8 cellular contexts compared by ENCODE assay signal in genomic region chr19:54159352-54160181, GRCh38. TPM values are rescaled to one million over a fixed set of nuclear protein-coding genes. Genes with fewer than 3 reads are reported as not detected.
A peak's percentile ranks its signal among the peaks of the same experiment; 100 is the strongest.
DNase-seq lines count a peak whose midpoint lies in the region; ATAC-seq and TF ChIP-seq lines count a peak whose summit lies in the region.

Gene LENG1, minus strand, starts transcription at chr19:54159721. Its CDS starts 26 bp downstream, at chr19:54159695.

- peak within 1 kb of the TSS; percentile 98 for H3K4me3 ChIP-seq in CD4-positive, CD25-positive, alpha-beta regulatory T cell (ENCODE audit: low read depth, low read length)
- H3K4me3 ChIP-seq in duodenal mucosa (ENCODE audit: low read depth in 1 of 2, low read length in 2 of 2) (peak within 1 kb of the TSS; percentile 85 to 96), right lobe of liver (peak within 1 kb of the TSS; percentile 90 to 99 (median 93))

- peaks cover 16 to 68% (median 35%) of the 10 kb centered on the region in 4 donors for H3K4me1 Mint-ChIP-seq in CD4-positive, CD25-positive, alpha-beta regulatory T cell
- H3K4me1 Mint-ChIP-seq in activated CD4-positive, alpha-beta memory T cell treated with anti-CD3 and anti-CD28 coated beads for 36 hours (ENCODE audit: low read depth) = peaks cover 51% of the 10 kb centered on the region

- peaks cover 59% of the 10 kb centered on the region for H3K4me1 ChIP-seq in CD4-positive, CD25-positive, alpha-beta regulatory T cell (ENCODE audit: control insufficient read depth, insufficient read depth, low read length, poor library complexity, severe bottlenecking)
- H3K4me1 ChIP-seq in duodenal mucosa (ENCODE audit: control insufficient read depth in 1 of 2, insufficient read depth in 2 of 2, low read length in 2 of 2) = peaks cover 34 to 41% of the 10 kb centered on the region in 2 donors
- H3K4me1 ChIP-seq in right lobe of liver = peaks cover 0 to 29% (median 11%) of the 10 kb centered on the region in 4 donors

- CTCF ChIA-PET in activated CD4-positive, alpha-beta memory T cell treated with anti-CD3 and anti-CD28 coated beads for 36 hours (lab: Charles Lee) = interaction anchor here (0.9 to 2.5 kb wide), 9 partner anchors 9 to 107 kb away, joined by 3 to 11 read pairs (median 3); partner anchors contain the start of gene MBOAT7

- POLR2A ChIA-PET in activated CD4-positive, alpha-beta memory T cell treated with anti-CD3 and anti-CD28 coated beads for 36 hours (lab: Charles Lee) = interaction anchor here (0.6 to 2.6 kb wide), 11 partner anchors 14 to 51 kb away, joined by 3 to 16 read pairs (median 4); partner anchors contain the start of genes CNOT3, MBOAT7, PRPF31 and RPS9

- no peaks in the 10 kb centered on the region for H3K9me3 ChIP-seq in CD4-positive, CD25-positive, alpha-beta regulatory T cell (ENCODE audit: control insufficient read depth in 2 of 2, low read length in 2 of 2)
- H3K9me3 ChIP-seq in duodenal mucosa (ENCODE audit: control insufficient read depth in 1 of 2, low read length in 2 of 2) (no peaks in the 10 kb centered on the region), right lobe of liver (no peaks in the 10 kb centered on the region)

- peak within 1 kb of the TSS; percentile 97 to 100 (median 100) for H3K27ac Mint-ChIP-seq in CD4-positive, CD25-positive, alpha-beta regulatory T cell
- peak within 1 kb of the TSS; percentile 98 for H3K27ac Mint-ChIP-seq in activated CD4-positive, alpha-beta memory T cell treated with anti-CD3 and anti-CD28 coated beads for 36 hours

- WGBS in right lobe of liver (ENCODE audit: insufficient coverage, low coverage, low lambda C conversion rate, missing lambda C conversion rate) = 1% methylated on average over 35 of the region's 72 CpGs

- peak within 1 kb of the TSS; percentile 94 to 100 (median 99) for H3K4me3 Mint-ChIP-seq in CD4-positive, CD25-positive, alpha-beta regulatory T cell
- H3K4me3 Mint-ChIP-seq in activated CD4-positive, alpha-beta memory T cell treated with anti-CD3 and anti-CD28 coated beads for 36 hours = peak within 1 kb of the TSS; percentile 95

- peak; percentile 89 to 92 for ATAC-seq in CD4-positive, CD25-positive, alpha-beta regulatory T cell (ENCODE audit: low read depth in 2 of 2)
- ATAC-seq in GM19397 (IDR thresholded peaks at IDR 0.05; ENCODE audit: unreplicated experiment) (peak; percentile 89), HG03571 (IDR thresholded peaks at IDR 0.05; ENCODE audit: unreplicated experiment) (peak; percentile 87), right lobe of liver (peak; percentile 80 to 90 (median 87))

- peak within 1 kb of the TSS; percentile 71 to 92 for H3K9ac ChIP-seq in duodenal mucosa (ENCODE audit: low read depth in 1 of 2, low read length in 2 of 2)

- peak; percentile 71 for TF ChIP-seq POLR2A in right lobe of liver (IDR thresholded peaks at IDR 0.05)

- TF ChIP-seq CTCF in right lobe of liver (IDR thresholded peaks at IDR 0.05) = peak in 3 of 4 donors; percentile 25 to 48 (median 34)

- H3K27ac ChIP-seq in CD4-positive, CD25-positive, alpha-beta regulatory T cell (ENCODE audit: insufficient read depth, low read length, poor library complexity, severe bottlenecking) = peak within 1 kb of the TSS; percentile 89
- H3K27ac ChIP-seq in duodenal mucosa (ENCODE audit: low read depth, low read length) (peak within 1 kb of the TSS; percentile 96), right lobe of liver (peak within 1 kb of the TSS; percentile 76 to 93 (median 92))

- peaks cover 1% of the 10 kb centered on the region for H3K27me3 Mint-ChIP-seq in CD4-positive, CD25-positive, alpha-beta regulatory T cell
- H3K27me3 Mint-ChIP-seq in activated CD4-positive, alpha-beta memory T cell treated with anti-CD3 and anti-CD28 coated beads for 36 hours = peaks cover 3% of the 10 kb centered on the region

- H3K27me3 ChIP-seq in CD4-positive, CD25-positive, alpha-beta regulatory T cell (ENCODE audit: control insufficient read depth, insufficient read depth, low read length) = no peaks in the 10 kb centered on the region
- H3K27me3 ChIP-seq in duodenal mucosa (ENCODE audit: control insufficient read depth in 1 of 2, insufficient read depth in 2 of 2, low read length in 2 of 2) (no peaks in the 10 kb centered on the region), right lobe of liver (no peaks in the 10 kb centered on the region)

- intact Hi-C loops in activated CD4-positive, alpha-beta memory T cell treated with anti-CD3 and anti-CD28 coated beads for 36 hours (cut with micrococcal nuclease) = loop anchor here (1.0 to 5.0 kb wide), 7 partner anchors 22 to 288 kb away; partner anchors contain the start of genes CNOT3, LENG8, NDUFA3 and PRPF31
- intact Hi-C loops in right lobe of liver (cut with DNase I) = no loop called here

- H3K9me3 Mint-ChIP-seq in CD4-positive, CD25-positive, alpha-beta regulatory T cell = no peaks in the 10 kb centered on the region
- no peaks in the 10 kb centered on the region for H3K9me3 Mint-ChIP-seq in activated CD4-positive, alpha-beta memory T cell treated with anti-CD3 and anti-CD28 coated beads for 36 hours

- DNase-seq in CD4-positive, CD25-positive, alpha-beta regulatory T cell = peak; percentile 99 to 100 (median 99)
- peak; percentile 99 for DNase-seq in NCI-H774 (lab: John Stamatoyannopoulos, UW)
- DNase-seq in activated CD4-positive, alpha-beta memory T cell treated with anti-CD3 and anti-CD28 coated beads for 36 hours = peak; percentile 100
- DNase-seq in right lobe of liver = peak; percentile 99 to 100 (median 100)
- DNase-seq in stimulated activated CD4-positive, alpha-beta T cell treated with anti-CD3 and anti-CD28 coated beads, Interleukin-4, amount 100 ng/mL, for 4 hours = peak; percentile 89 to 100

- peaks cover 14% of the 10 kb centered on the region for H3K36me3 Mint-ChIP-seq in CD4-positive, CD25-positive, alpha-beta regulatory T cell
- H3K36me3 Mint-ChIP-seq in activated CD4-positive, alpha-beta memory T cell treated with anti-CD3 and anti-CD28 coated beads for 36 hours = peaks cover 30% of the 10 kb centered on the region

- peaks cover 36% of the 10 kb centered on the region for H3K36me3 ChIP-seq in CD4-positive, CD25-positive, alpha-beta regulatory T cell (ENCODE audit: control insufficient read depth, insufficient read depth, low read length)
- H3K36me3 ChIP-seq in duodenal mucosa (ENCODE audit: control insufficient read depth in 1 of 2, insufficient read depth in 2 of 2, low read length in 2 of 2) = peaks cover 22 to 37% of the 10 kb centered on the region in 2 donors
- H3K36me3 ChIP-seq in right lobe of liver = peaks cover 0 to 37% (median 14%) of the 10 kb centered on the region in 4 donors

RNA-seq across cellular contexts. Expression of gene LENG1, which starts in this region (rescaled TPM):
- total RNA-seq in CD4-positive, CD25-positive, alpha-beta regulatory T cell = 9.3 TPM
- polyA plus RNA-seq in CD4-positive, CD25-positive, alpha-beta regulatory T cell = 10 to 100 TPM; 12.2 to 17.5 (median 13.8) TPM
- total RNA-seq in activated CD4-positive, alpha-beta memory T cell treated with anti-CD3 and anti-CD28 coated beads for 36 hours = 1 to 10 TPM; 4.7 to 5.3 TPM
- 1 to 10 TPM; 1.2 to 3.5 (median 3.2) TPM for total RNA-seq in right lobe of liver

Comparison
In these comparisons a context has a peak if more than half of its experiments do, and no peak if none do; other contexts are left out.
1. Peak in every context shown above with its lines: DNase-seq, ATAC-seq, H3K4me3 ChIP-seq and H3K27ac ChIP-seq.